ENCODE assay signal across 27 cellular contexts in the genomic region with DNA sequence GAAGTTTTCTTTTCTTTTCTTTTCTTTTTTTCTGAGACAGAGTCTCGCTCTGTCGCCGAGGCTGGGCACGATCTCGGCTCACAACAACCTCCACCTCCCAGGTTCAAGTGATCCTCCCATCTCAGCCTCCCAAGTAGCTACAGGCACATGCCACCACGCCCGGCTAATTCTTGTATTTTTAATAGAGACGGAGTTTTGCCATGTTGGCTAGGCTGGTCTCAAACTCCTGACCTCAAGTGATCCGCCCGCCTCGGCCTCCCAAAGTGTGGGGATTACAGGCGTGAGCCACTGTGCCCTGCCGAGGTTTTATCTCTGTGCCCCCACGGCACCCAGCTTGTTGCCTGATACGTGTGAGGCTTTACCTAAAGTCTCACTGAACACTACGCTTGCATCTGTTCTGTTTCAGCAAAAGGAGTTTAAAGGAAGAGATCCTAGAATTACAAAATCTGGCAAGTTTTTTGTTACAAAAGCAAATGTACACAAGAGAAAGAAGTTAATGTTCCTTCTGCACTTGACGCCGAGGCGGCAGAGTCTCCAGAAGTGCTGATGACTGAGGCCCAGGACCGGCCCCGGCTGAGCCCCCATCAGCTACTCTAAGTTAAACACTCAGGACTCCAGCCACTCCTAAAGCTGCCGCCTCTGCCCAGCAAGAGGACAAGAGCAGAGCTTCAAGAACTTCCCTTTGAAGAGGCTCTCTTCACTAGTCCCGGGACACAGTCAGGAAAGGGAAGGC.
"Had no signal": no experiment of that assay in that cellular context is flagged by ENCODE, and none has a peak within 500 bp of the region (broad histone marks: within the 10 kb centered on the region; RNA-seq: fewer than 3 reads in every experiment).

No MANE protein-coding gene starts in this region.

- H3K4me3 ChIP-seq: adrenal gland, body of pancreas, Peyer's patch, SJCRH30 had no signal

- H3K27ac Mint-ChIP-seq: activated CD4-positive, alpha-beta T cell treated with anti-CD3 and anti-CD28 coated beads, Interleukin-2, amount 10 ng/mL, durations not matched to agents 24 days and 14 days; activated CD8-positive, alpha-beta memory T cell treated with anti-CD3 and anti-CD28 coated beads, Interleukin-2, amount 10 ng/mL, durations not matched to agents 7 days and 5 days; activated naive CD8-positive, alpha-beta T cell treated with anti-CD3 and anti-CD28 coated beads, Interleukin-2, amount 10 ng/mL, durations not matched to agents 7 days and 5 days; activated T-helper 2 cell treated with anti-CD3 and anti-CD28 coated beads, Interferon-gamma antibody, Interleukin-2, Interleukin-4, amounts not matched to agents 10 μg/mL and 5 μg/mL and 100 μg/mL, durations not matched to agents 14 hours and 24 hours and 36 hours had no signal

- H3K36me3 Mint-ChIP-seq: activated CD8-positive, alpha-beta memory T cell treated with anti-CD3 and anti-CD28 coated beads, Interleukin-2, amount 10 ng/mL, durations not matched to agents 7 days and 5 days; activated naive CD8-positive, alpha-beta T cell treated with anti-CD3 and anti-CD28 coated beads, Interleukin-2, amount 10 ng/mL, durations not matched to agents 7 days and 5 days; WTC11 had no signal

- DNase-seq: activated CD4-positive, alpha-beta T cell treated with anti-CD3 and anti-CD28 coated beads, Interleukin-2, amount 10 ng/mL, durations not matched to agents 24 days and 14 days; activated CD4-positive, alpha-beta T cell treated with anti-CD3 and anti-CD28 coated beads, Interleukin-2, amount 50 U/mL, for 48 hours; activated CD4-positive, CD25-positive, alpha-beta regulatory T cell treated with anti-CD3 and anti-CD28 coated beads, Interleukin-2, amount 50 U/mL, for 72 hours; activated CD8-positive, alpha-beta memory T cell treated with anti-CD3 and anti-CD28 coated beads, Interleukin-2, amount 10 ng/mL, durations not matched to agents 7 days and 5 days; activated naive CD4-positive, alpha-beta T cell treated with anti-CD3 and anti-CD28 coated beads, Interleukin-2, amount 50 U/mL, for 16 hours; activated naive CD8-positive, alpha-beta T cell treated with anti-CD3 and anti-CD28 coated beads, Interleukin-2, amount 10 ng/mL, durations not matched to agents 7 days and 5 days; activated T-cell treated with anti-CD3 and anti-CD28 coated beads for 4 hours; activated T-cell treated with anti-CD3 and anti-CD28 coated beads, Interleukin-2, amount 50 U/mL, for 48 hours; aorta; body of pancreas; central memory CD4-positive, alpha-beta T cell; MM.1S; NCI-H1105; NCI-H1436; NCI-H1694 treated with DMSO at 0.1 percent for 48 hours; NCI-H2029 treated with DMSO at 0.1 percent for 48 hours; NCI-H446; NCI-H524; Right ventricle myocardium superior; SJCRH30; SW 1271 had no signal

- H3K9me3 ChIP-seq: adrenal gland, body of pancreas, Peyer's patch, SJCRH30 had no signal

- H3K9me3 Mint-ChIP-seq: activated CD4-positive, alpha-beta T cell treated with anti-CD3 and anti-CD28 coated beads, Interleukin-2, amount 10 ng/mL, durations not matched to agents 24 days and 14 days; activated naive CD8-positive, alpha-beta T cell treated with anti-CD3 and anti-CD28 coated beads, Interleukin-2, amount 10 ng/mL, durations not matched to agents 7 days and 5 days; activated T-helper 2 cell treated with anti-CD3 and anti-CD28 coated beads, Interferon-gamma antibody, Interleukin-2, Interleukin-4, amounts not matched to agents 10 μg/mL and 5 μg/mL and 100 μg/mL, durations not matched to agents 14 hours and 24 hours and 36 hours; WTC11 had no signal

- H3K4me1 Mint-ChIP-seq: activated CD4-positive, alpha-beta T cell treated with anti-CD3 and anti-CD28 coated beads, Interleukin-2, amount 10 ng/mL, durations not matched to agents 24 days and 14 days; WTC11 had no signal

- H3K4me3 Mint-ChIP-seq: activated CD4-positive, alpha-beta T cell treated with anti-CD3 and anti-CD28 coated beads, Interleukin-2, amount 10 ng/mL, durations not matched to agents 24 days and 14 days; activated CD8-positive, alpha-beta memory T cell treated with anti-CD3 and anti-CD28 coated beads, Interleukin-2, amount 10 ng/mL, durations not matched to agents 7 days and 5 days; activated naive CD8-positive, alpha-beta T cell treated with anti-CD3 and anti-CD28 coated beads, Interleukin-2, amount 10 ng/mL, durations not matched to agents 7 days and 5 days; WTC11 had no signal

- H3K27ac ChIP-seq: adrenal gland, body of pancreas, Peyer's patch, RWPE1, SJCRH30 had no signal

- H3K36me3 ChIP-seq: Peyer's patch, SJCRH30 had no signal

- H3K27me3 ChIP-seq: adrenal gland, body of pancreas, Peyer's patch, SJCRH30 had no signal

- H3K4me1 ChIP-seq: adrenal gland, body of pancreas, Peyer's patch, SJCRH30 had no signal

- ATAC-seq: activated CD8-positive, alpha-beta memory T cell treated with anti-CD3 and anti-CD28 coated beads, Interleukin-2, amount 10 ng/mL, durations not matched to agents 7 days and 5 days; body of pancreas; SK-N-SH treated with all-trans-retinoic acid at 6 μM for 48 hours; WTC11 had no signal
